In the genomic region with DNA sequence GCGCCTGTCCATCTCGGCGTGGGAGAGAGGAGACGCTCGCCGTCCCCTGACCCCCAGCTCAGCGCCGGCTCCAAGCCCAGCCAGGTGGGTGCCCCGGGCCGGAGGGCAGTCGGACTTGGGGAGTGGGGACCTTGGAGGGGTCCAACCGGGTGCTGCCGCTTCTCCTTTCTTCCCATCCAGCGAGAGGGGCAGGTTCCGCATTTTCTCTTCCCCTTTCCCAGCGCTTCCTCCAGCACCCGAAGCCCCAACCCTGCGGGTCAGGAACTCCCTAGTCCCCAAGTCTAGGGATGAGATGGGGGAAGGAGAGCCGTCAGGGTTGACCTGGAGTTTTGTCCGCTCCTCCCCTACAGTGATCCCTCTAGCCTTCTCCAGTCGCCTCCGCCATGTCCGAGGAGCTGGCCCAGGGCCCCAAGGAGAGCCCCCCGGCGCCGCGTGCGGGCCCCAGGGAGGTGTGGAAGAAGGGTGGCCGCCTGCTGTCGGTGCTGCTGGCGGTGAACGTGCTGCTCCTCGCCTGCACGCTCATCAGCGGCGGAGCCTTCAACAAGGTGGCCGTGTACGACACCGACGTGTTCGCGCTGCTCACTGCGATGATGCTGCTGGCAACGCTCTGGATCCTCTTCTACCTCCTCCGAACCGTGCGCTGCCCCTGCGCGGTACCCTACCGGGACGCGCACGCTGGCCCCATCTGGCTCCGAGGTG, we compare ENCODE assay signal across 7 cellular contexts. TPM values are rescaled to one million over a fixed set of nuclear protein-coding genes. Genes with fewer than 3 reads are reported as not detected.
DNase-seq lines count a peak whose midpoint lies in the region; ATAC-seq and TF ChIP-seq lines count a peak whose summit lies in the region.

A gene with protein sequence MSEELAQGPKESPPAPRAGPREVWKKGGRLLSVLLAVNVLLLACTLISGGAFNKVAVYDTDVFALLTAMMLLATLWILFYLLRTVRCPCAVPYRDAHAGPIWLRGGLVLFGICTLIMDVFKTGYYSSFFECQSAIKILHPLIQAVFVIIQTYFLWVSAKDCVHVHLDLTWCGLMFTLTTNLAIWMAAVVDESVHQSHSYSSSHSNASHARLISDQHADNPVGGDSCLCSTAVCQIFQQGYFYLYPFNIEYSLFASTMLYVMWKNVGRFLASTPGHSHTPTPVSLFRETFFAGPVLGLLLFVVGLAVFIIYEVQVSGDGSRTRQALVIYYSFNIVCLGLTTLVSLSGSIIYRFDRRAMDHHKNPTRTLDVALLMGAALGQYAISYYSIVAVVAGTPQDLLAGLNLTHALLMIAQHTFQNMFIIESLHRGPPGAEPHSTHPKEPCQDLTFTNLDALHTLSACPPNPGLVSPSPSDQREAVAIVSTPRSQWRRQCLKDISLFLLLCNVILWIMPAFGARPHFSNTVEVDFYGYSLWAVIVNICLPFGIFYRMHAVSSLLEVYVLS (plus strand): TSS at position 24 of the 699 bp plus-strand sequence. CDS start 360 bp downstream, at position 384.

- peak; percentile 26 for DNase-seq in SIG-M5 (lab: John Stamatoyannopoulos, UW)
- DNase-seq in heart left ventricle: peak in 4 of 5 donors; percentile 43 to 77 (median 52)
- peak; percentile 12 to 20 for DNase-seq in gastrocnemius medialis

- no peak within 1 kb of the TSS for H3K9ac ChIP-seq in HUES6 (ENCODE audit: low read length)

- H3K36me3 ChIP-seq in HUES6 (ENCODE audit: control insufficient read depth, insufficient read depth, low read length): no peaks in the 10 kb centered on the region
- no peaks in the 10 kb centered on the region for H3K36me3 ChIP-seq in heart left ventricle
- no peaks in the 10 kb centered on the region for H3K36me3 ChIP-seq in gastrocnemius medialis

- 3 to 5% (median 4%) methylated on average over 51 to 54 of the region's 54 CpGs for WGBS in heart left ventricle, 4 donors

- H3K4me1 ChIP-seq in HUES6 (ENCODE audit: control insufficient read depth, insufficient read depth, low read length) (peaks cover 24% of the 10 kb centered on the region; the same call in 1 of the 2 replicates), heart left ventricle (peaks cover 0 to 29% (median 17%) of the 10 kb centered on the region in 12 donors), gastrocnemius medialis (peaks cover 0 to 14% of the 10 kb centered on the region in 2 donors)

- H3K27ac ChIP-seq in HUES6 (ENCODE audit: low read depth, low read length) (no peak within 1 kb of the TSS), heart left ventricle (no peak within 1 kb of the TSS), gastrocnemius medialis (no peak within 1 kb of the TSS)

- intact Hi-C loops in heart left ventricle (cut with DNase I): loop anchor here in 1 of 10 donors (2.0 kb wide), 1 partner anchor 32 kb away; no protein-coding TSS in a partner anchor
- intact Hi-C loops in gastrocnemius medialis (cut with DNase I; ENCODE audit: low total_unique reads): no loop called here

- peak in 3 of 4 donors; percentile 11 to 18 (median 17) for ATAC-seq in heart left ventricle
- no peak for ATAC-seq in gastrocnemius medialis
- no peak for ATAC-seq in HG02970 (IDR thresholded peaks at IDR 0.05; ENCODE audit: low FRiP score, unreplicated experiment)
- no peak for ATAC-seq in HG02678 (IDR thresholded peaks at IDR 0.05; ENCODE audit: unreplicated experiment)
- ATAC-seq in GM18519 (IDR thresholded peaks at IDR 0.05; ENCODE audit: low FRiP score, unreplicated experiment): no peak

- H3K27me3 ChIP-seq in HUES6 (ENCODE audit: control insufficient read depth, insufficient read depth, low read length) (peaks cover 90% of the 10 kb centered on the region), heart left ventricle (peaks cover 30 to 88% (median 72%) of the 10 kb centered on the region in 9 donors), gastrocnemius medialis (peaks cover 49 to 58% (median 56%) of the 10 kb centered on the region in 3 donors)

- H3K4me3 ChIP-seq in HUES6 (ENCODE audit: low read depth, low read length) (peak within 1 kb of the TSS; percentile 59), heart left ventricle (peak within 1 kb of the TSS in 11 of 12 donors; percentile 3 to 45 (median 31)), gastrocnemius medialis (peak within 1 kb of the TSS; percentile 10 to 54 (median 42))

- TF ChIP-seq CTCF in heart left ventricle (IDR thresholded peaks at IDR 0.05) (no peak), gastrocnemius medialis (IDR thresholded peaks at IDR 0.05 in 4 of 5, conservative IDR thresholded peaks at IDR 0.05 in 1 of 5) (no peak)

- TF ChIP-seq POLR2A in heart left ventricle (IDR thresholded peaks at IDR 0.05) (no peak), gastrocnemius medialis (IDR thresholded peaks at IDR 0.05) (no peak)

- in situ Hi-C loops in gastrocnemius medialis (cut with MboI; ENCODE audit: low sequenced_read_pairs in 4 of 4): no loop called here

- H3K9me3 ChIP-seq in HUES6 (ENCODE audit: control insufficient read depth, insufficient read depth, low read depth, low read length) (no peaks in the 10 kb centered on the region), heart left ventricle (no peaks in the 10 kb centered on the region), gastrocnemius medialis (no peaks in the 10 kb centered on the region)

RNA-seq across cellular contexts. Expression of the gene that starts here (rescaled TPM):
- total RNA-seq in heart left ventricle: not detected
- polyA plus RNA-seq in heart left ventricle: not detected
- under 1 TPM in 1 of 4 donors, not detected in 3; 0.19 TPM for total RNA-seq in gastrocnemius medialis

Comparison
In these comparisons a context has a peak if more than half of its experiments do, and no peak if none do; other contexts are left out.
1. Peak in DNase-seq, ATAC-seq and H3K4me3 ChIP-seq in heart left ventricle; RNA of the gene not detected or under 1 TPM.
2. Peak in DNase-seq and H3K4me3 ChIP-seq in gastrocnemius medialis; RNA of the gene not detected or under 1 TPM.